8 cellular contexts compared by ENCODE assay signal in the genomic region with DNA sequence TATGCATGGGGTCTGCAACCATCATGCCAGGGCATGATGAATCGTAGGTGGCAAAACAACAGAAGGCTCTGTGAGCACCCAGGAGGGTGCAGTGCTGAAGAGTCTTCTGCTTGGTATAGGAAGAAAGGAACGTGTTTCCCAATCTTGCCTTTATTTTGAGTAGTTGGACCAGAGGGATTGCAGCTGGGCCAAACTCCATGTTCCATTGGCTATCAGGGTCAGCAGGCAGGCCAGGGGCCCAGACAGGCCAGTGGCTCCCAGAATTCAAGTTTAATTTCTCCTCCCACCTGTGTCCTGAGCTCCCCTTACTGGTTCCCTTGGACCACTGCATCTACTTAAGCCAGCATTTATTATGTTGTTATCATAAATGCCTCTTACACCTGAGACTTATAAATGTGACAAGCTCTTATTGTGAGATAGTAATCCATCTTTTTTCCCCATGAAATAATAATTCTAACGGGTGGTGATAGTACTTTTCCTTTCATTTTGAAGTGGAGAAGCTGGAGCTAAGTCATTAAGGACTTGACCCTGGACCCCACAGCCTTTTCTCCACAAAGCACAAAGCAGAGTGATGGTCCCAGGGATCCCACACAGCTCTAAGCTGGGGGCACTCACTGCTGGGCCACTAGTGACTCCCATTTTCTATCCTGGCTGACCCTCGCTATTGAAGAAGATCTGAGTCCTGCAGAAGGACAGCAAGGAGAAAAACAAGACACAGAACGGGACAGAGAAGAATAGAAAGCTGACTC. TPM values are rescaled to one million over a fixed set of nuclear protein-coding genes. Genes with fewer than 3 reads are reported as not detected.
DNase-seq lines count a peak whose midpoint lies in the region; ATAC-seq, FAIRE-seq and TF ChIP-seq lines count a peak whose summit lies in the region.

No MANE protein-coding gene starts in this region.

- no peak for FAIRE-seq in D721Med (lab: Jason Lieb, UNC)

- CTCF ChIA-PET in Calu3 (lab: Charles Lee) = no interaction called here

- no peaks in the 10 kb centered on the region for H3K27me3 Mint-ChIP-seq in Calu3 (ENCODE audit: unreplicated experiment)

- intact Hi-C loops in Calu3 (cut with micrococcal nuclease; ENCODE audit: unreplicated experiment) = no loop called here

- peaks cover 49% of the 10 kb centered on the region for H3K36me3 Mint-ChIP-seq in Calu3 (ENCODE audit: insufficient read depth, unreplicated experiment)

- H3K4me3 Mint-ChIP-seq in Calu3 (ENCODE audit: low read depth, unreplicated experiment) = peak overlapping the region; percentile 95

- peak overlapping the region; percentile 77 for H3K4me3 ChIP-seq in LNCaP clone FGC (ENCODE audit: low read depth, low read length)
- peak overlapping the region; percentile 72 to 79 for H3K4me3 ChIP-seq in neutrophil (ENCODE audit: low read depth in 1 of 2, low read length in 1 of 2)

- H3K9me3 Mint-ChIP-seq in Calu3 (ENCODE audit: low read depth, unreplicated experiment) = peaks cover 6% of the 10 kb centered on the region

- ATAC-seq in GM21528 (IDR thresholded peaks at IDR 0.05; ENCODE audit: low FRiP score, unreplicated experiment) (no peak), GM21825 (IDR thresholded peaks at IDR 0.05; ENCODE audit: unreplicated experiment) (no peak)

- peaks cover 21% of the 10 kb centered on the region for H3K36me3 ChIP-seq in neutrophil

- TF ChIP-seq CTCF in Calu3 (IDR thresholded peaks at IDR 0.05; ENCODE audit: unreplicated experiment) (no peak), LNCaP clone FGC (IDR thresholded peaks at IDR 0.05; ENCODE audit: control insufficient read depth, extremely low read depth, insufficient read depth) (no peak), neutrophil (IDR thresholded peaks at IDR 0.05) (no peak), D721Med (IDR thresholded peaks at IDR 0.05; ENCODE audit: insufficient read depth, missing control alignments) (no peak)

- DNase-seq in Calu3 (no peak), LNCaP clone FGC (ENCODE audit: low read depth) (no peak), NCI-H69 (lab: John Stamatoyannopoulos, UW) (no peak), D721Med (ENCODE audit: insufficient read length, low spot score) (no peak)

- TSS peak; percentile 91 for BruUV-seq in Calu3 (replicated peaks; lab: Mats Ljungman, UMichigan)

- peaks cover 41 to 49% of the 10 kb centered on the region in 2 experiments for H3K4me1 ChIP-seq in neutrophil (ENCODE audit: control insufficient read depth in 1 of 2, insufficient read depth in 1 of 2, low read depth in 1 of 2, low read length in 1 of 2)

- peak overlapping the region; percentile 90 for H3K27ac ChIP-seq in cingulate gyrus (ENCODE audit: low read depth, low read length)
- peak overlapping the region; percentile 95 for H3K27ac ChIP-seq in neutrophil

- H3K27ac Mint-ChIP-seq in Calu3 (ENCODE audit: unreplicated experiment) = peak overlapping the region; percentile 100

- H3K27me3 ChIP-seq in neutrophil = no peaks in the 10 kb centered on the region

- H3K4me1 Mint-ChIP-seq in Calu3 (ENCODE audit: low read depth, unreplicated experiment) = peaks cover 37% of the 10 kb centered on the region

- H3K9me3 ChIP-seq in neutrophil = no peaks in the 10 kb centered on the region

RNA-seq across cellular contexts. Expression of a gene that starts 0.8 kb away (rescaled TPM):
- 20.6 and 26.1 TPM in 2 replicates for total RNA-seq in Calu3 (2022)

RNA-seq across cellular contexts. Expression of a gene that starts 31.3 kb away (rescaled TPM):
- total RNA-seq in Calu3 (2022) = not detected in 2 replicates
